ENCODE assay signal across 10 cellular contexts in genomic region chr6:129440691-129441090, GRCh38.
DNase-seq lines count a peak whose midpoint lies in the region; ATAC-seq, FAIRE-seq and TF ChIP-seq lines count a peak whose summit lies in the region.
"Had no signal": no experiment of that assay in that cellular context is flagged by ENCODE, and none has a peak within 500 bp of the region (broad histone marks: within the 10 kb centered on the region; RNA-seq: fewer than 3 reads in every experiment).

No MANE protein-coding gene starts in this region.

- H3K4ac ChIP-seq in H1 (replicated peaks; ENCODE audit: insufficient read length, low read depth, low read length), result no peak overlapping the region

- H4K5ac ChIP-seq in H1 (ENCODE audit: insufficient read length, low read depth, low read length), result no peak overlapping the region

- peak; percentile 80 for FAIRE-seq in H1 (lab: Jason Lieb, UNC)
- FAIRE-seq in keratinocyte (lab: Jason Lieb, UNC), result peak; percentile 81

- no peaks in the 10 kb centered on the region for H3K9me3 Mint-ChIP-seq in CD14-positive monocyte

- no peaks in the 10 kb centered on the region for H3K9me3 ChIP-seq in H1 (ENCODE audit: insufficient read depth in 2 of 2, low read depth in 1 of 2, low read length in 1 of 2)
- H3K9me3 ChIP-seq in keratinocyte (ENCODE audit: control insufficient read depth, low read depth, low read length), result no peaks in the 10 kb centered on the region
- no peaks in the 10 kb centered on the region for H3K9me3 ChIP-seq in T-helper 17 cell (ENCODE audit: control insufficient read depth, low read length, poor library complexity, severe bottlenecking)
- H3K9me3 ChIP-seq: body of pancreas, neutrophil had no signal

- no peak overlapping the region for H3K27ac ChIP-seq in H1 (ENCODE audit: low read depth, low read length)
- no peak overlapping the region for H3K27ac ChIP-seq in keratinocyte (ENCODE audit: control insufficient read depth, insufficient read depth, low read length)
- H3K27ac ChIP-seq: body of pancreas, neutrophil had no signal

- no peak overlapping the region for H3K4me3 Mint-ChIP-seq in CD14-positive monocyte
- no peak overlapping the region for H3K4me3 Mint-ChIP-seq in T-helper 17 cell

- H2AFZ ChIP-seq in H1 (ENCODE audit: low read length) (peak overlapping the region; percentile 72; the same call in 1 of the 2 replicates), keratinocyte (ENCODE audit: control insufficient read depth, low read length) (peak overlapping the region; percentile 97)

- dilution Hi-C loops in keratinocyte (cut with MboI; ENCODE audit: extremely low pct_ligation_motif_present, low sequenced_read_pairs), result no loop called here

- TF ChIP-seq EP300 in H1 (IDR thresholded peaks at IDR 0.05; ENCODE audit: borderline replicate concordance in 1 of 2, low read depth in 2 of 2, low read length in 2 of 2), result no peak

- no peaks in the 10 kb centered on the region for H3K23me2 ChIP-seq in H1 (ENCODE audit: low read depth, low read length)

- H3K9me1 ChIP-seq in keratinocyte (ENCODE audit: control insufficient read depth, extremely low read depth, insufficient read depth, low read length), result no peaks in the 10 kb centered on the region

- CTCF ChIA-PET in H1 (lab: Charles Lee; ENCODE audit: partially characterized antibody), result no interaction called here

- no peak overlapping the region for H3K9ac ChIP-seq in H1 (replicated peaks in 1 of 4; ENCODE audit: extremely low read depth in 1 of 4, low read depth in 3 of 4, low read length in 3 of 4)
- peak overlapping the region; percentile 3 for H3K9ac ChIP-seq in keratinocyte (ENCODE audit: control insufficient read depth, extremely low read depth, insufficient read depth, low read length)

- H3K4me1 Mint-ChIP-seq in CD14-positive monocyte, result no peaks in the 10 kb centered on the region
- peaks cover under 1% of the 10 kb centered on the region for H3K4me1 Mint-ChIP-seq in T-helper 17 cell

- peaks cover 0 to 12% (median 0%) of the 10 kb centered on the region in 4 experiments; a peak in 1 of 7 replicates for H3K4me1 ChIP-seq in H1 (replicated peaks in 1 of 4; ENCODE audit: control insufficient read depth in 3 of 4, insufficient read depth in 4 of 4, low read length in 3 of 4)
- peaks cover 11% of the 10 kb centered on the region for H3K4me1 ChIP-seq in keratinocyte (ENCODE audit: control insufficient read depth, extremely low read depth, insufficient read depth, low read length)
- H3K4me1 ChIP-seq: body of pancreas had no signal

- no peak overlapping the region for H2BK12ac ChIP-seq in H1 (ENCODE audit: low read depth, low read length)

- no peaks in the 10 kb centered on the region for H3K79me1 ChIP-seq in H1 (ENCODE audit: low read depth, low read length)

- no peak overlapping the region for H4K8ac ChIP-seq in H1 (ENCODE audit: extremely low read depth, insufficient read depth, low read length)

- no peak overlapping the region for H3K23ac ChIP-seq in H1 (ENCODE audit: insufficient read length)

- no peak overlapping the region for H2BK5ac ChIP-seq in H1 (ENCODE audit: low read depth, low read length)

- H2BK120ac ChIP-seq in H1 (replicated peaks; ENCODE audit: low read depth, low read length), result peak overlapping the region; percentile 25

- no peaks in the 10 kb centered on the region for H3K27me3 ChIP-seq in H1 (replicated peaks in 1 of 4; ENCODE audit: control insufficient read depth in 3 of 4, extremely low read depth in 1 of 4, insufficient read depth in 3 of 4, low read length in 3 of 4)
- no peaks in the 10 kb centered on the region for H3K27me3 ChIP-seq in keratinocyte (ENCODE audit: control insufficient read depth, extremely low read depth, insufficient read depth, low read length)
- H3K27me3 ChIP-seq: body of pancreas, neutrophil had no signal

- no peak overlapping the region for H3K56ac ChIP-seq in H1 (replicated peaks; ENCODE audit: insufficient read length, low read depth, low read length)

- TF ChIP-seq POLR2A in H1 (IDR thresholded peaks at IDR 0.05; ENCODE audit: control extremely low read depth in 1 of 2, low read depth in 2 of 2, low read length in 2 of 2), result no peak

- H3K27ac Mint-ChIP-seq in CD14-positive monocyte (no peak overlapping the region), T-helper 17 cell (no peak overlapping the region)

- H4K20me1 ChIP-seq in H1 (replicated peaks in 1 of 2; ENCODE audit: control insufficient read depth in 1 of 2, insufficient read depth in 2 of 2, low read length in 2 of 2) (no peaks in the 10 kb centered on the region), keratinocyte (ENCODE audit: control insufficient read depth, extremely low read depth, insufficient read depth, low read length) (no peaks in the 10 kb centered on the region)

- H3K18ac ChIP-seq in H1 (ENCODE audit: extremely low read depth, low read length), result no peak overlapping the region

- H3K4me3 ChIP-seq in H1 (ENCODE audit: extremely low read depth in 1 of 4, insufficient read depth in 2 of 4, low read depth in 3 of 4, low read length in 4 of 4), result no peak overlapping the region
- peak overlapping the region in 2 of 3 experiments; percentile 35 to 43 for H3K4me3 ChIP-seq in keratinocyte (ENCODE audit: control insufficient read depth in 2 of 3, extremely low read depth in 1 of 3, insufficient read depth in 2 of 3, low read depth in 1 of 3, low read length in 3 of 3)
- H3K4me3 ChIP-seq: body of pancreas had no signal

- no peak overlapping the region for H3K14ac ChIP-seq in H1 (ENCODE audit: insufficient read length)

- WGBS in H1 (ENCODE audit: extremely low coverage in 1 of 2, insufficient coverage in 1 of 2, insufficient read length in 1 of 2, insufficient replicate concordance in 2 of 2, low coverage in 1 of 2, low lambda C conversion rate in 2 of 2, missing lambda C conversion rate in 1 of 2), 2 experiments, result 38% methylated on average over 8 of the region's 8 CpGs; no CpG with 5 or more reads in 1 of the 2 experiments

- POLR2A ChIA-PET in H1 (lab: Charles Lee; ENCODE audit: partially characterized antibody), result no interaction called here

- H2BK20ac ChIP-seq in H1 (ENCODE audit: low read length), result no peak overlapping the region

- TF ChIP-seq RAD21 in H1 (IDR thresholded peaks at IDR 0.05 in 1 of 2, conservative IDR thresholded peaks at IDR 0.05 in 1 of 2; ENCODE audit: low read depth in 2 of 2, low read length in 2 of 2), result no peak

- H3K27me3 Mint-ChIP-seq in CD14-positive monocyte (ENCODE audit: low read depth in 3 of 3) (peaks cover 2 to 5% (median 3%) of the 10 kb centered on the region in 3 donors), T-helper 17 cell (no peaks in the 10 kb centered on the region)

- H3K4me2 ChIP-seq in H1 (ENCODE audit: insufficient read depth in 1 of 2, low read depth in 2 of 2, low read length in 2 of 2) (peak overlapping the region; percentile 3 to 13; a peak in 2 of 4 replicates), keratinocyte (ENCODE audit: control insufficient read depth, extremely low read depth, insufficient read depth, low read depth, low read length) (peak overlapping the region; percentile 87)

- DNase-seq in ELF-1 (ENCODE audit: low read depth, low spot score) (peak; percentile 50), NCI-H82 (lab: John Stamatoyannopoulos, UW) (peak; percentile 84), H1 (ENCODE audit: low read depth in 1 of 2, low spot score in 2 of 2) (no peak), keratinocyte (ENCODE audit: low read depth, low spot score) (no peak), CD14-positive monocyte (ENCODE audit: low spot score) (no peak), T-helper 17 cell (no peak)
- DNase-seq: body of pancreas had no signal

- no peaks in the 10 kb centered on the region for H3K36me3 Mint-ChIP-seq in CD14-positive monocyte
- peaks cover 2% of the 10 kb centered on the region for H3K36me3 Mint-ChIP-seq in T-helper 17 cell (ENCODE audit: low read depth)

- H4K91ac ChIP-seq in H1 (replicated peaks; ENCODE audit: insufficient read length, low read length), result no peak overlapping the region

- intact Hi-C loops in CD14-positive monocyte (cut with micrococcal nuclease), result no loop called here

- no peak overlapping the region for H2BK15ac ChIP-seq in H1 (ENCODE audit: low read length)

- H3K79me2 ChIP-seq in H1 (ENCODE audit: control insufficient read depth in 1 of 2, insufficient read depth in 2 of 2, low read length in 2 of 2) (no peaks in the 10 kb centered on the region), keratinocyte (ENCODE audit: control insufficient read depth, insufficient read depth, low read length) (no peaks in the 10 kb centered on the region)

- ATAC-seq in GM19023 (IDR thresholded peaks at IDR 0.05; ENCODE audit: unreplicated experiment), result no peak
- no peak for ATAC-seq in GM19463 (IDR thresholded peaks at IDR 0.05; ENCODE audit: unreplicated experiment)
- ATAC-seq in T-helper 17 cell, result no peak
- ATAC-seq: body of pancreas had no signal

- TF ChIP-seq CTCF in H1 (IDR thresholded peaks at IDR 0.05; ENCODE audit: control extremely low read depth in 1 of 3, insufficient read depth in 1 of 3, low read depth in 1 of 3, low read length in 3 of 3) (no peak), keratinocyte (optimal IDR thresholded peaks at IDR 0.05 in 1 of 3, IDR thresholded peaks at IDR 0.05 in 1 of 3, conservative IDR thresholded peaks at IDR 0.05 in 1 of 3; ENCODE audit: extremely low read depth in 1 of 3, insufficient read depth in 2 of 3, low read length in 3 of 3) (peak in 1 of 3 experiments; percentile 32), CD14-positive monocyte (IDR thresholded peaks at IDR 0.05) (no peak)

- no peak overlapping the region for H2AK5ac ChIP-seq in H1 (ENCODE audit: low read depth, low read length)

- H3K36me3 ChIP-seq in H1 (ENCODE audit: control insufficient read depth in 2 of 4, insufficient read depth in 4 of 4, low read length in 3 of 4) (no peaks in the 10 kb centered on the region), keratinocyte (ENCODE audit: control insufficient read depth in 2 of 2, extremely low read depth in 1 of 2, insufficient read depth in 2 of 2, low read length in 2 of 2) (no peaks in the 10 kb centered on the region)
- H3K36me3 ChIP-seq: neutrophil had no signal

TF ChIP-seq in H1, 55 proteins besides CTCF, POLR2A, EP300 and RAD21 (continues in another document):
- TF ChIP-seq, protein P1, sequence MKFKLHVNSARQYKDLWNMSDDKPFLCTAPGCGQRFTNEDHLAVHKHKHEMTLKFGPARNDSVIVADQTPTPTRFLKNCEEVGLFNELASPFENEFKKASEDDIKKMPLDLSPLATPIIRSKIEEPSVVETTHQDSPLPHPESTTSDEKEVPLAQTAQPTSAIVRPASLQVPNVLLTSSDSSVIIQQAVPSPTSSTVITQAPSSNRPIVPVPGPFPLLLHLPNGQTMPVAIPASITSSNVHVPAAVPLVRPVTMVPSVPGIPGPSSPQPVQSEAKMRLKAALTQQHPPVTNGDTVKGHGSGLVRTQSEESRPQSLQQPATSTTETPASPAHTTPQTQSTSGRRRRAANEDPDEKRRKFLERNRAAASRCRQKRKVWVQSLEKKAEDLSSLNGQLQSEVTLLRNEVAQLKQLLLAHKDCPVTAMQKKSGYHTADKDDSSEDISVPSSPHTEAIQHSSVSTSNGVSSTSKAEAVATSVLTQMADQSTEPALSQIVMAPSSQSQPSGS (IDR thresholded peaks at IDR 0.05; ENCODE audit: low read length), result 0 out of 2 replicates have a peak, but pooled peaks have one; percentile 50
- TF ChIP-seq FOSL1 (IDR thresholded peaks at IDR 0.05; ENCODE audit: insufficient read depth, low read depth, low read length), result no peak

Comparison
In these comparisons a context has a peak if more than half of its experiments do, and no peak if none do; other contexts are left out.
1. DNase-seq: peak in ELF-1 (single experiment) and NCI-H82 (single experiment); none in H1 (0 of 2), keratinocyte (single experiment), CD14-positive monocyte (single experiment) and T-helper 17 cell (0 of 3).
2. H3K4me3 ChIP-seq: peak in keratinocyte (2 of 3); none in H1 (0 of 4).